16 cellular contexts compared by ENCODE assay signal in genomic region chr20:62516345-62516744, GRCh38. TPM values are rescaled to one million over a fixed set of nuclear protein-coding genes. Genes with fewer than 3 reads are reported as not detected.
A peak's percentile ranks its signal among the peaks of the same experiment; 100 is the strongest.
DNase-seq lines count a peak whose midpoint lies in the region; ATAC-seq and TF ChIP-seq lines count a peak whose summit lies in the region.
"Had no signal": no experiment of that assay in that cellular context is flagged by ENCODE, and none has a peak within 500 bp of the region (broad histone marks: within the 10 kb centered on the region; RNA-seq: fewer than 3 reads in every experiment).

No MANE protein-coding gene starts in this region.

- TF ChIP-seq EP300 in Ishikawa (IDR thresholded peaks at IDR 0.05; ENCODE audit: borderline replicate concordance): no peak

- H3K4me1 Mint-ChIP-seq in mesothelial cell of epicardium: peaks cover 3% of the 10 kb centered on the region
- H3K4me1 Mint-ChIP-seq: central memory CD8-positive, alpha-beta T cell had no signal

- peak; percentile 68 for TF ChIP-seq RAD21 in Ishikawa (IDR thresholded peaks at IDR 0.05; ENCODE audit: low read depth)

- H3K4me3 Mint-ChIP-seq in mesothelial cell of epicardium: no peak overlapping the region
- H3K4me3 Mint-ChIP-seq: central memory CD8-positive, alpha-beta T cell; stimulated activated memory B cell treated with anti-CD40 and anti-IgM and Interleukin-4, amounts not matched to agents 10 μg/mL and 1 μg/mL and 100 μg/mL, for 72 hours had no signal

- intact Hi-C loops in body of pancreas (cut with DNase I): no loop called here

- TF ChIP-seq CTCF in body of pancreas (IDR thresholded peaks at IDR 0.05): peak in 4 of 7 experiments; percentile 28 to 49 (median 35)
- TF ChIP-seq CTCF in mesothelial cell of epicardium (IDR thresholded peaks at IDR 0.05; ENCODE audit: unreplicated experiment): peak; percentile 59

- ATAC-seq in body of pancreas: peak; percentile 57
- no peak for ATAC-seq in HG02623 (IDR thresholded peaks at IDR 0.05; ENCODE audit: unreplicated experiment)
- ATAC-seq in HG03442 (IDR thresholded peaks at IDR 0.05; ENCODE audit: unreplicated experiment): no peak
- ATAC-seq: stimulated activated memory B cell treated with anti-CD40 and anti-IgM and Interleukin-4, amounts not matched to agents 10 μg/mL and 1 μg/mL and 100 μg/mL, for 72 hours had no signal

- H3K27me3 Mint-ChIP-seq in mesothelial cell of epicardium (ENCODE audit: low read depth): peaks cover 1% of the 10 kb centered on the region

- no peaks in the 10 kb centered on the region for H3K36me3 ChIP-seq in body of pancreas (replicated peaks in 1 of 2; ENCODE audit: insufficient read depth in 1 of 2, low read depth in 2 of 2)
- H3K36me3 ChIP-seq: neutrophil had no signal

- no peak overlapping the region for H3K4me3 ChIP-seq in body of pancreas

- H3K27ac ChIP-seq in body of pancreas: no peak overlapping the region
- H3K27ac ChIP-seq: neutrophil had no signal

- H3K4me1 ChIP-seq in body of pancreas: no peaks in the 10 kb centered on the region

- DNase-seq in Daoy (ENCODE audit: low read depth) (peak; percentile 51), body of pancreas (peak in 3 of 4 donors; percentile 15 to 42 (median 29)), mesothelial cell of epicardium (ENCODE audit: low spot score in 2 of 2, unreplicated experiment in 2 of 2) (no peak), superior temporal gyrus (ENCODE audit: extremely low spot score) (no peak), NCI-H2171 (lab: John Stamatoyannopoulos, UW) (no peak)
- DNase-seq: activated CD4-positive, alpha-beta T cell treated with anti-CD3 and anti-CD28 coated beads for 4 hours; activated effector memory CD4-positive, alpha-beta T cell treated with anti-CD3 and anti-CD28 coated beads, Interleukin-2, amount 50 U/mL, for 16 hours; islet precursor cell; NCI-H1105; SIG-M5 had no signal

- 48 to 52% methylated on average over 9 to 13 of the region's 13 CpGs for WGBS in body of pancreas, 2 donors

- peaks cover 0 to 4% of the 10 kb centered on the region in 2 donors for H3K27me3 ChIP-seq in body of pancreas

- H3K27ac Mint-ChIP-seq in mesothelial cell of epicardium: no peak overlapping the region
- H3K27ac Mint-ChIP-seq: stimulated activated memory B cell treated with anti-CD40 and anti-IgM and Interleukin-4, amounts not matched to agents 10 μg/mL and 1 μg/mL and 100 μg/mL, for 72 hours had no signal

- no peak for TF ChIP-seq POLR2A in body of pancreas (IDR thresholded peaks at IDR 0.05)

- H3K9me3 ChIP-seq in body of pancreas: no peaks in the 10 kb centered on the region
- H3K9me3 ChIP-seq: neutrophil had no signal

- H3K36me3 Mint-ChIP-seq in mesothelial cell of epicardium: no peaks in the 10 kb centered on the region
- H3K36me3 Mint-ChIP-seq: stimulated activated memory B cell treated with anti-CD40 and anti-IgM and Interleukin-4, amounts not matched to agents 10 μg/mL and 1 μg/mL and 100 μg/mL, for 72 hours had no signal

- no peaks in the 10 kb centered on the region for H3K9me3 Mint-ChIP-seq in mesothelial cell of epicardium
- H3K9me3 Mint-ChIP-seq: central memory CD8-positive, alpha-beta T cell; stimulated activated memory B cell treated with anti-CD40 and anti-IgM and Interleukin-4, amounts not matched to agents 10 μg/mL and 1 μg/mL and 100 μg/mL, for 72 hours had no signal

TF ChIP-seq in Ishikawa, 13 proteins besides CTCF, POLR2A, EP300 and RAD21:
- TF ChIP-seq YY1 (IDR thresholded peaks at IDR 0.05; ENCODE audit: low read depth): peak; percentile 56; the same call in 1 of the 2 replicates
- TF ChIP-seq FOXM1 (IDR thresholded peaks at IDR 0.05; ENCODE audit: borderline replicate concordance, low read depth): no peak
- TF ChIP-seq NFIC (IDR thresholded peaks at IDR 0.05): no peak

RNA-seq across cellular contexts. Expression of gene GATA5, which starts 40.5 kb away (rescaled TPM):
- total RNA-seq in Daoy (2014; rRNA removed; shearing (Covaris generic)): not detected in 2 replicates
- total RNA-seq in body of pancreas (not detected), mesothelial cell of epicardium (26.0 to 30.0 TPM (median 27.5 TPM) in 3 replicates)

Comparison
In these comparisons a context has a peak if more than half of its experiments do, and no peak if none do; other contexts are left out.
1. DNase-seq: peak in Daoy (single experiment) and body of pancreas (3 of 4); none in mesothelial cell of epicardium (0 of 2), superior temporal gyrus (single experiment) and NCI-H2171 (single experiment).
2. RNA of gene GATA5, which starts 40.5 kb away (total RNA-seq): 26.0 to 30.0 TPM in mesothelial cell of epicardium; not detected in Daoy and not detected in body of pancreas; every median in the first group is over 10 times any median in the second.